In genomic region chr2:160822006-160822405, GRCh38 we compare ENCODE assay signal across 28 cellular contexts.
"Had no signal": no experiment of that assay in that cellular context is flagged by ENCODE, and none has a peak within 500 bp of the region (broad histone marks: within the 10 kb centered on the region; RNA-seq: fewer than 3 reads in every experiment).

No MANE protein-coding gene starts in this region.

- H3K27ac ChIP-seq: colonic mucosa, coronary artery, dorsolateral prefrontal cortex, epithelial cell of prostate, esophagus muscularis mucosa, esophagus squamous epithelium, foreskin keratinocyte, gastrocnemius medialis, gastroesophageal sphincter, heart left ventricle, heart right ventricle had no signal

- H3K36me3 ChIP-seq: colonic mucosa, esophagus muscularis mucosa, esophagus squamous epithelium, gastrocnemius medialis, gastroesophageal sphincter, heart left ventricle, heart right ventricle had no signal

- DNase-seq: colonic mucosa; cortex of kidney; dermis blood vessel endothelial cell; dorsolateral prefrontal cortex; effector CD4-positive, alpha-beta T cell; effector CD8-positive, alpha-beta T cell; effector memory CD4-positive, alpha-beta T cell; effector memory CD8-positive, alpha-beta T cell; endodermal cell; erythroblast; esophagus squamous epithelium; foreskin fibroblast; foreskin keratinocyte; foreskin melanocyte; gastrocnemius medialis; glutamatergic neuron; head of caudate nucleus; heart left ventricle; heart right ventricle had no signal

- H3K4me3 ChIP-seq: colonic mucosa, coronary artery, dorsolateral prefrontal cortex, esophagus muscularis mucosa, esophagus squamous epithelium, gastrocnemius medialis, gastroesophageal sphincter, heart left ventricle, heart right ventricle had no signal

- H3K9me3 ChIP-seq: colonic mucosa had no signal

- FAIRE-seq: colon, endometrium, endothelial cell of umbilical vein, frontal cortex had no signal

- H3K4me1 ChIP-seq: colonic mucosa, esophagus muscularis mucosa, esophagus squamous epithelium, foreskin keratinocyte, gastrocnemius medialis, gastroesophageal sphincter, heart left ventricle, heart right ventricle had no signal

- H3K27me3 ChIP-seq: colonic mucosa, dorsolateral prefrontal cortex, esophagus muscularis mucosa, esophagus squamous epithelium, foreskin keratinocyte, gastrocnemius medialis, gastroesophageal sphincter, heart left ventricle, heart right ventricle had no signal

- ATAC-seq: effector memory CD8-positive, alpha-beta T cell; esophagus mucosa; foreskin keratinocyte; gastrocnemius medialis; gastroesophageal sphincter; heart left ventricle; heart right ventricle had no signal
